ENCODE assay signal across 9 cellular contexts in the genomic region with DNA sequence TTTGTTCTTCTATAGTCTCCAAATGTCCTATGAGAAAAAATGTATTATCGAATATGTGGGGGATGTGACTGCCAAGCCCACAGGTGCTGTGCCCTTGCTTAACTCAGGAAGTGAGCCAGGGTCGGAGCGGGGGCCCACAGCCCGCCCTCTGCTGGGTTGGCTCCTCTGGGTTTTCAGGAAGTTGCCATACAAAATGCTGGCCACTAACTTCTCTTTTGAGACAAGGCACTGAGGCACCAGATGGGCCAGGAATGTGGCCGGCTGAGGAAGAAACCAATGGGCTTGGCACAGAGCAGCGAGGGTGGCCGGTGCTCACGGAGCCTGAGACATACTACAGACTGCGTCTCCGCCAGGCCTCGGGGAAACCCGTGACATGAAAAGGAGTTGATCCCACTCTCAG. TPM values are rescaled to one million over a fixed set of nuclear protein-coding genes. Genes with fewer than 3 reads are reported as not detected.
DNase-seq lines count a peak whose midpoint lies in the region; ATAC-seq and TF ChIP-seq lines count a peak whose summit lies in the region.
"Had no signal": no experiment of that assay in that cellular context is flagged by ENCODE, and none has a peak within 500 bp of the region (broad histone marks: within the 10 kb centered on the region; RNA-seq: fewer than 3 reads in every experiment).

No MANE protein-coding gene starts in this region.

- H3K27ac ChIP-seq in substantia nigra (ENCODE audit: low read depth, low read length, poor library complexity, severe bottlenecking), result peak overlapping the region; percentile 91

- TF ChIP-seq CTCF in Caco-2 (IDR thresholded peaks at IDR 0.05; ENCODE audit: insufficient read depth in 1 of 2, low read depth in 1 of 2, low read length in 1 of 2, severe bottlenecking in 1 of 2, unreplicated experiment in 1 of 2), result no peak

- no peaks in the 10 kb centered on the region for H3K27me3 ChIP-seq in Caco-2 (replicated peaks; ENCODE audit: control insufficient read depth, insufficient read depth, low read length)

- H3K9me3 Mint-ChIP-seq in activated naive CD8-positive, alpha-beta T cell treated with anti-CD3 and anti-CD28 coated beads, Interleukin-2, amount 50 U/mL, for 24 hours, result no peaks in the 10 kb centered on the region
- H3K9me3 Mint-ChIP-seq in T-helper 2 cell treated with Interferon-gamma antibody and Interleukin-4, amounts not matched to agents 5 μg/mL and 100 μg/mL, for 36 hours, result no peaks in the 10 kb centered on the region
- H3K9me3 Mint-ChIP-seq in Caco-2 (ENCODE audit: unreplicated experiment), result no peaks in the 10 kb centered on the region

- intact Hi-C loops in Caco-2 (cut with micrococcal nuclease; ENCODE audit: unreplicated experiment), result no loop called here

- H3K27me3 Mint-ChIP-seq in activated naive CD8-positive, alpha-beta T cell treated with anti-CD3 and anti-CD28 coated beads, Interleukin-2, amount 50 U/mL, for 24 hours, result no peaks in the 10 kb centered on the region
- no peaks in the 10 kb centered on the region for H3K27me3 Mint-ChIP-seq in T-helper 2 cell treated with Interferon-gamma antibody and Interleukin-4, amounts not matched to agents 5 μg/mL and 100 μg/mL, for 36 hours (ENCODE audit: low read depth)
- no peaks in the 10 kb centered on the region for H3K27me3 Mint-ChIP-seq in Caco-2 (ENCODE audit: insufficient read depth, unreplicated experiment)

- CTCF ChIA-PET in Caco-2 (lab: Charles Lee), result no interaction called here

- H3K4me1 Mint-ChIP-seq in activated naive CD8-positive, alpha-beta T cell treated with anti-CD3 and anti-CD28 coated beads, Interleukin-2, amount 50 U/mL, for 24 hours, result peaks cover 85% of the 10 kb centered on the region
- H3K4me1 Mint-ChIP-seq in T-helper 2 cell treated with Interferon-gamma antibody and Interleukin-4, amounts not matched to agents 5 μg/mL and 100 μg/mL, for 36 hours (ENCODE audit: low read depth), result peaks cover 31% of the 10 kb centered on the region
- H3K4me1 Mint-ChIP-seq in Caco-2 (ENCODE audit: low read depth, unreplicated experiment), result no peaks in the 10 kb centered on the region

- ATAC-seq in activated naive CD8-positive, alpha-beta T cell treated with anti-CD3 and anti-CD28 coated beads, Interleukin-2, amount 50 U/mL, for 24 hours, result no peak
- ATAC-seq in left lobe of liver (peak; percentile 30), HG02610 (IDR thresholded peaks at IDR 0.05; ENCODE audit: unreplicated experiment) (no peak)

- peak overlapping the region; percentile 34 for H3K27ac Mint-ChIP-seq in activated naive CD8-positive, alpha-beta T cell treated with anti-CD3 and anti-CD28 coated beads, Interleukin-2, amount 50 U/mL, for 24 hours
- no peak overlapping the region for H3K27ac Mint-ChIP-seq in T-helper 2 cell treated with Interferon-gamma antibody and Interleukin-4, amounts not matched to agents 5 μg/mL and 100 μg/mL, for 36 hours
- no peak overlapping the region for H3K27ac Mint-ChIP-seq in Caco-2 (ENCODE audit: unreplicated experiment)

- no peaks in the 10 kb centered on the region for H3K9me3 ChIP-seq in Caco-2

- no TSS peak for BruUV-seq in Caco-2 (replicated peaks; lab: Mats Ljungman, UMichigan)

- H3K36me3 ChIP-seq in Caco-2 (ENCODE audit: control insufficient read depth, insufficient read depth, low read length), result peaks cover 4% of the 10 kb centered on the region; the same call in 1 of the 2 replicates

- DNase-seq in Kasumi-1 (lab: John Stamatoyannopoulos, UW) (peak; percentile 86 to 87), left lobe of liver (ENCODE audit: low spot score) (no peak), substantia nigra (lab: John Stamatoyannopoulos, UW) (peak in 28 of 49 donors; percentile 38 to 86 (median 62)), T-helper 2 cell (no peak), Caco-2 (no peak)
- DNase-seq in activated naive CD8-positive, alpha-beta T cell treated with anti-CD3 and anti-CD28 coated beads, Interleukin-2, amount 50 U/mL, for 24 hours, result peak; percentile 38
- no peak for DNase-seq in T-helper 2 cell treated with Interferon-gamma antibody and Interleukin-4, amounts not matched to agents 5 μg/mL and 100 μg/mL, for 36 hours (ENCODE audit: low spot score)
- DNase-seq: NCI-H345 had no signal

- H3K4me3 ChIP-seq in Caco-2 (ENCODE audit: low read depth, low read length), result no peak overlapping the region

- no peaks in the 10 kb centered on the region for H3K4me1 ChIP-seq in Caco-2

- no peak overlapping the region for H3K4me3 Mint-ChIP-seq in activated naive CD8-positive, alpha-beta T cell treated with anti-CD3 and anti-CD28 coated beads, Interleukin-2, amount 50 U/mL, for 24 hours
- no peak overlapping the region for H3K4me3 Mint-ChIP-seq in T-helper 2 cell treated with Interferon-gamma antibody and Interleukin-4, amounts not matched to agents 5 μg/mL and 100 μg/mL, for 36 hours
- H3K4me3 Mint-ChIP-seq in Caco-2 (ENCODE audit: unreplicated experiment), result no peak overlapping the region

- POLR2A ChIA-PET in Caco-2 (lab: Charles Lee), result no interaction called here

- H3K36me3 Mint-ChIP-seq in activated naive CD8-positive, alpha-beta T cell treated with anti-CD3 and anti-CD28 coated beads, Interleukin-2, amount 50 U/mL, for 24 hours (ENCODE audit: low read depth), result peaks cover 14% of the 10 kb centered on the region
- peaks cover 52% of the 10 kb centered on the region for H3K36me3 Mint-ChIP-seq in T-helper 2 cell treated with Interferon-gamma antibody and Interleukin-4, amounts not matched to agents 5 μg/mL and 100 μg/mL, for 36 hours (ENCODE audit: low read depth)
- peaks cover 12% of the 10 kb centered on the region for H3K36me3 Mint-ChIP-seq in Caco-2 (ENCODE audit: insufficient read depth, unreplicated experiment)

RNA-seq across cellular contexts. Expression of a gene that starts 58.9 kb away (rescaled TPM):
- total RNA-seq in left lobe of liver (5.7 TPM), Caco-2 (2022) (13.6 and 13.7 TPM in 2 replicates)

Comparison
In these comparisons a context has a peak if more than half of its experiments do, and no peak if none do; other contexts are left out.
1. DNase-seq: peak in Kasumi-1 (2 of 2), activated naive CD8-positive, alpha-beta T cell treated with anti-CD3 and anti-CD28 coated beads, Interleukin-2, amount 50 U/mL, for 24 hours (single experiment) and substantia nigra (28 of 49); none in left lobe of liver (single experiment), T-helper 2 cell (0 of 5), T-helper 2 cell treated with Interferon-gamma antibody and Interleukin-4, amounts not matched to agents 5 μg/mL and 100 μg/mL, for 36 hours (single experiment) and Caco-2 (0 of 2).